19 cellular contexts compared by ENCODE assay signal in the genomic region with DNA sequence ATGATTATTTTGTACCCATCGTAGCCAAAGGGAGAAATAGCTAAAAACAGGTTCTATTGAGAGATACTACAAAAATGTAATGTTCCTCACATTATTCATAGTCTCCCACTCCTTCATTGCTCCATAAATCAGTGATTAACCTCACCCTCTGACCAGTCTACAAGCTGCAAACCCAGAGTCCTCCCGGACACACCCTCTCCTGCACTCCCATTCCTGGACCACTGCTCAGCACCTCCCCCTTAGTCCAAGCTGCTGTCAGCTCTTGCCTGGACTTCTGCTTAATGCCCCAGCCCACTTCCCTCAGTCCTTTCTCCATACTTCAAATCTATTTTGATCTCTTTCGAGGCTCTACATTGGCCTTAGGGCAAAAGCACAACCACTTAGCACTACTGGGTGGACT.
"Had no signal": no experiment of that assay in that cellular context is flagged by ENCODE, and none has a peak within 500 bp of the region (broad histone marks: within the 10 kb centered on the region; RNA-seq: fewer than 3 reads in every experiment).

No MANE protein-coding gene starts in this region.

- H3K4me3 ChIP-seq: psoas muscle, sigmoid colon, thoracic aorta had no signal

- DNase-seq: activated CD4-positive, alpha-beta memory T cell treated with anti-CD3 and anti-CD28 coated beads, Interleukin-2, amount 10 ng/mL, durations not matched to agents 7 days and 5 days; activated CD4-positive, alpha-beta T cell treated with anti-CD3 and anti-CD28 coated beads for 4 hours; activated gamma-delta T cell; activated T-cell treated with anti-CD3 and anti-CD28 coated beads, Interleukin-2, amount 50 U/mL, for 4 hours; amniotic stem cell; brain microvascular endothelial cell; cerebellar nuclear complex; effector memory CD4-positive, alpha-beta T cell; hypothalamus; kidney; mesendoderm; occipital lobe; psoas muscle; sigmoid colon had no signal

- H3K36me3 ChIP-seq: brain microvascular endothelial cell, sigmoid colon, thoracic aorta had no signal

- H3K9me3 ChIP-seq: psoas muscle, sigmoid colon, thoracic aorta had no signal

- FAIRE-seq: kidney had no signal

- H3K27ac ChIP-seq: brain microvascular endothelial cell, psoas muscle, sigmoid colon, thoracic aorta had no signal

- H3K27me3 ChIP-seq: brain microvascular endothelial cell, sigmoid colon had no signal

- ATAC-seq: activated naive CD4-positive, alpha-beta T cell treated with anti-CD3 and anti-CD28 coated beads, Interleukin-2, amount 50 U/mL, for 72 hours; activated T-cell treated with anti-CD3 and anti-CD28 coated beads, Interleukin-2, amount 50 U/mL, for 4 hours; natural killer cell treated with Interleukin-12 subunit alpha and Interleukin-12 subunit beta and Interleukin-15 and Interleukin-18, amount 100 ng/mL, for 72 hours; stimulated activated effector memory CD8-positive, alpha-beta T cell treated with anti-CD3 and anti-CD28 coated beads, Interleukin-12 subunit alpha, Interleukin-12 subunit beta, amount 100 ng/mL, for 72 hours; WTC11 had no signal
